7 cellular contexts compared by ENCODE assay signal in genomic region chr1:153648000-153648643, GRCh38. TPM values are rescaled to one million over a fixed set of nuclear protein-coding genes. Genes with fewer than 3 reads are reported as not detected.
A peak's percentile ranks its signal among the peaks of the same experiment; 100 is the strongest.
DNase-seq lines count a peak whose midpoint lies in the region; ATAC-seq and TF ChIP-seq lines count a peak whose summit lies in the region.
"Had no signal": no experiment of that assay in that cellular context is flagged by ENCODE, and none has a peak within 500 bp of the region (broad histone marks: within the 10 kb centered on the region; RNA-seq: fewer than 3 reads in every experiment).

No MANE protein-coding gene starts in this region.

- 86% methylated on average over 10 of the region's 10 CpGs for WGBS in SK-N-SH (ENCODE audit: low lambda C conversion rate)

- no peak for TF ChIP-seq RAD21 in SK-N-SH (IDR thresholded peaks at IDR 0.05; ENCODE audit: low read length)

- CTCF ChIA-PET in SK-N-SH (lab: Yijun Ruan, JAX) = interaction anchor here (0.8 to 1.5 kb wide), 5 partner anchors 11 to 80 kb away, joined by 3 to 4 read pairs (median 3); no protein-coding TSS in a partner anchor

- H3K4me3 Mint-ChIP-seq in brain = no peak overlapping the region

- TF ChIP-seq CTCF in SK-N-SH (IDR thresholded peaks at IDR 0.05) (no peak), brain (conservative IDR thresholded peaks at IDR 0.05) (no peak), osteoblast (IDR thresholded peaks at IDR 0.05; ENCODE audit: extremely low read depth, low read depth, low read length) (no peak), WERI-Rb-1 (IDR thresholded peaks at IDR 0.05; ENCODE audit: low read depth, low read length) (no peak)

- TF ChIP-seq EP300 in SK-N-SH (IDR thresholded peaks at IDR 0.05; ENCODE audit: borderline replicate concordance in 1 of 2, low read depth in 1 of 2, low read length in 1 of 2) = no peak

- H4K20me1 ChIP-seq in SK-N-SH (ENCODE audit: insufficient read depth) = no peaks in the 10 kb centered on the region
- peaks cover 16% of the 10 kb centered on the region for H4K20me1 ChIP-seq in osteoblast (ENCODE audit: insufficient read depth, low read length)

- in situ Hi-C loops in G401 (cut with HindIII; ENCODE audit: low sequenced_read_pairs) = no loop called here

- peaks cover 25% of the 10 kb centered on the region for H3K36me3 Mint-ChIP-seq in brain

- peak; percentile 26 for ATAC-seq in SK-N-SH treated with all-trans-retinoic acid at 6 μM for 48 hours

- no peaks in the 10 kb centered on the region for H3K9me3 ChIP-seq in SK-N-SH
- H3K9me3 ChIP-seq in osteoblast (ENCODE audit: low read depth, low read length) = no peaks in the 10 kb centered on the region
- H3K9me3 ChIP-seq in WERI-Rb-1 (ENCODE audit: severe bottlenecking) = peaks cover 2% of the 10 kb centered on the region
- H3K9me3 ChIP-seq: tibial artery had no signal

- no peak overlapping the region for H3K9ac ChIP-seq in SK-N-SH

- peaks cover 22% of the 10 kb centered on the region for H3F3A ChIP-seq in SK-N-SH (replicated peaks; ENCODE audit: insufficient read depth)

- peaks cover 0 to 3% (median 0%) of the 10 kb centered on the region in 5 experiments for H3K9me3 Mint-ChIP-seq in brain

- H3K4me1 Mint-ChIP-seq in brain = peaks cover 16% of the 10 kb centered on the region

- H3K27ac ChIP-seq in SK-N-SH (ENCODE audit: low read depth in 2 of 2, low read length in 1 of 2) (no peak overlapping the region), osteoblast (ENCODE audit: low read depth, low read length) (no peak overlapping the region), WERI-Rb-1 (no peak overlapping the region)

- H3K4me1 ChIP-seq in SK-N-SH (ENCODE audit: control insufficient read depth in 1 of 2, insufficient read depth in 2 of 2, low read depth in 1 of 2, low read length in 1 of 2) (peaks cover 0 to 10% of the 10 kb centered on the region in 2 experiments; a peak in 1 of 4 replicates), osteoblast (ENCODE audit: insufficient read depth, low read length) (peaks cover 7% of the 10 kb centered on the region)

- DNase-seq in SK-N-SH (no peak), osteoblast (ENCODE audit: insufficient read length, low spot score, missing footprints) (peak; percentile 48), WERI-Rb-1 (no peak), G401 (ENCODE audit: low spot score) (no peak)

- peaks cover 8% of the 10 kb centered on the region; the same call in 1 of the 2 replicates for H3K79me2 ChIP-seq in SK-N-SH (ENCODE audit: insufficient read depth)
- peaks cover 6% of the 10 kb centered on the region for H3K79me2 ChIP-seq in osteoblast (ENCODE audit: insufficient read depth, low read length)

- H3K27me3 ChIP-seq in SK-N-SH (ENCODE audit: insufficient read depth) (no peaks in the 10 kb centered on the region), osteoblast (ENCODE audit: insufficient read depth, low read length) (no peaks in the 10 kb centered on the region), WERI-Rb-1 (ENCODE audit: insufficient read depth, low read depth, severe bottlenecking) (no peaks in the 10 kb centered on the region)
- H3K27me3 ChIP-seq: tibial artery had no signal

- H3K36me3 ChIP-seq in SK-N-SH (replicated peaks in 1 of 2; ENCODE audit: control insufficient read depth in 1 of 2, insufficient read depth in 2 of 2, low read length in 1 of 2) = peaks cover 31 to 35% of the 10 kb centered on the region in 2 experiments
- peaks cover 29% of the 10 kb centered on the region for H3K36me3 ChIP-seq in osteoblast (ENCODE audit: insufficient read depth, low read length)
- peaks cover 46% of the 10 kb centered on the region for H3K36me3 ChIP-seq in WERI-Rb-1

- H2AFZ ChIP-seq in SK-N-SH (ENCODE audit: low read depth) = no peak overlapping the region
- no peak overlapping the region for H2AFZ ChIP-seq in osteoblast (ENCODE audit: low read length)

- POLR2A ChIA-PET in SK-N-SH (lab: Yijun Ruan, JAX) = interaction anchor here (1.0 to 6.4 kb wide), 3 partner anchors 8 to 14 kb away, joined by 4 to 32 read pairs (median 5); partner anchors contain the start of gene CHTOP

- H3K9me2 ChIP-seq in SK-N-SH = no peaks in the 10 kb centered on the region

- no peak overlapping the region for H3K4me3 ChIP-seq in SK-N-SH (ENCODE audit: low read depth in 2 of 2, low read length in 1 of 2)
- no peak overlapping the region for H3K4me3 ChIP-seq in osteoblast (ENCODE audit: insufficient read depth, low read length)
- no peak overlapping the region for H3K4me3 ChIP-seq in WERI-Rb-1 (ENCODE audit: low read depth, low read length)
- H3K4me3 ChIP-seq: tibial artery had no signal

- H3K27me3 Mint-ChIP-seq in brain = peaks cover 3% of the 10 kb centered on the region

- no peak overlapping the region for H3K4me2 ChIP-seq in SK-N-SH
- no peak overlapping the region for H3K4me2 ChIP-seq in osteoblast (ENCODE audit: insufficient read depth, low read length)

- H3K27ac Mint-ChIP-seq in brain = peak overlapping the region in 4 of 5 experiments; percentile 67 to 94 (median 83)

TF ChIP-seq in SK-N-SH treated with all-trans-retinoic acid at 6 μM for 48 hours, 23 proteins besides CTCF, POLR2A, EP300 and RAD21:
- no peak for TF ChIP-seq PPARA (CRISPR knock-in tag; IDR thresholded peaks at IDR 0.05; ENCODE audit: borderline replicate concordance)
- TF ChIP-seq OSR1 (CRISPR knock-in tag; IDR thresholded peaks at IDR 0.05) = no peak
- TF ChIP-seq ISL1 (CRISPR knock-in tag; IDR thresholded peaks at IDR 0.05) = no peak
- no peak for TF ChIP-seq BACH2 (CRISPR knock-in tag; IDR thresholded peaks at IDR 0.05; ENCODE audit: borderline replicate concordance)

TF ChIP-seq in SK-N-SH, 30 proteins besides CTCF, POLR2A, EP300 and RAD21 (continues in another document):
- TF ChIP-seq SMC3 (IDR thresholded peaks at IDR 0.05; ENCODE audit: low read depth, low read length) (no peak), MEF2A (IDR thresholded peaks at IDR 0.05; ENCODE audit: borderline replicate concordance, low read depth) (no peak), FOSL2 (IDR thresholded peaks at IDR 0.05; ENCODE audit: borderline replicate concordance, low read depth) (no peak), MXI1 (IDR thresholded peaks at IDR 0.05; ENCODE audit: low read depth, low read length) (no peak), IRF3 (IDR thresholded peaks at IDR 0.05; ENCODE audit: low read depth, low read length) (no peak), USF1 (IDR thresholded peaks at IDR 0.05; ENCODE audit: borderline replicate concordance, low read depth) (no peak), EZH2phosphoT487 (IDR thresholded peaks at IDR 0.05; ENCODE audit: borderline replicate concordance, low read depth) (no peak)

RNA-seq across cellular contexts. Expression of gene SNAPIN, which starts 10.4 kb away (rescaled TPM):
- polyA plus RNA-seq in SK-N-SH (2012; rRNA removed) = 57.6 and 61.7 TPM in 2 replicates
- 56.7 and 57.6 TPM in 2 replicates for polyA plus RNA-seq in SK-N-SH (2012; cell fraction: cytosol; rRNA removed)
- polyA plus RNA-seq in SK-N-SH (2012; cell fraction: nucleus; rRNA removed) = 41.7 and 45.5 TPM in 2 replicates
- polyA plus RNA-seq in brain (ENCODE audit: insufficient read depth, low read depth, low replicate concordance) = 72.3 TPM
- total RNA-seq in osteoblast = 53.6 TPM in 2 replicates
- 49.8 and 58.2 TPM in 2 replicates for total RNA-seq in G401 (2014; rRNA removed; shearing (Covaris generic))

RNA-seq across cellular contexts. Expression of gene CHTOP, which starts 14.3 kb away (rescaled TPM):
- polyA plus RNA-seq in SK-N-SH (2012; rRNA removed) (76.7 and 84.9 TPM in 2 replicates), brain (ENCODE audit: insufficient read depth, low read depth, low replicate concordance) (85.1 TPM)
- polyA plus RNA-seq in SK-N-SH (2012; cell fraction: cytosol; rRNA removed) = 63.8 and 71.2 TPM in 2 replicates
- polyA plus RNA-seq in SK-N-SH (2012; cell fraction: nucleus; rRNA removed) = 96.8 and 111 TPM in 2 replicates
- total RNA-seq in osteoblast = 38.9 and 40.9 TPM in 2 replicates
- 42.5 and 66.4 TPM in 2 replicates for total RNA-seq in G401 (2014; rRNA removed; shearing (Covaris generic))

RNA-seq across cellular contexts. Expression of gene S100A1, which starts 19.9 kb away (rescaled TPM):
- polyA plus RNA-seq in SK-N-SH (2012; rRNA removed) (0.18 TPM in 1 of 2 replicates, not detected in the other), brain (ENCODE audit: insufficient read depth, low read depth, low replicate concordance) (570 TPM)
- polyA plus RNA-seq in SK-N-SH (2012; cell fraction: cytosol; rRNA removed) = 0.10 and 0.14 TPM in 2 replicates
- 0.11 and 0.21 TPM in 2 replicates for polyA plus RNA-seq in SK-N-SH (2012; cell fraction: nucleus; rRNA removed)
- 0.29 TPM in 1 of 2 replicates, not detected in the other for total RNA-seq in osteoblast
- total RNA-seq in G401 (2014; rRNA removed; shearing (Covaris generic)) = 132 and 195 TPM in 2 replicates

RNA-seq across cellular contexts. Expression of gene S100A13, which starts 20.8 kb away (rescaled TPM):
- polyA plus RNA-seq in SK-N-SH (2012; rRNA removed) (12.3 and 17.1 TPM in 2 replicates), brain (ENCODE audit: insufficient read depth, low read depth, low replicate concordance) (198 TPM)
- polyA plus RNA-seq in SK-N-SH (2012; cell fraction: cytosol; rRNA removed) = 11.4 and 14.2 TPM in 2 replicates
- 41.5 and 44.3 TPM in 2 replicates for polyA plus RNA-seq in SK-N-SH (2012; cell fraction: nucleus; rRNA removed)
- 121 and 165 TPM in 2 replicates for total RNA-seq in osteoblast
- 111 and 239 TPM in 2 replicates for total RNA-seq in G401 (2014; rRNA removed; shearing (Covaris generic))

RNA-seq across cellular contexts. Expression of gene ILF2, which starts 22.7 kb away (rescaled TPM):
- polyA plus RNA-seq in SK-N-SH (2012; rRNA removed) (189 and 236 TPM in 2 replicates), brain (ENCODE audit: insufficient read depth, low read depth, low replicate concordance) (373 TPM)
- 221 and 224 TPM in 2 replicates for polyA plus RNA-seq in SK-N-SH (2012; cell fraction: cytosol; rRNA removed)
- polyA plus RNA-seq in SK-N-SH (2012; cell fraction: nucleus; rRNA removed) = 123 and 180 TPM in 2 replicates
- 130 and 142 TPM in 2 replicates for total RNA-seq in osteoblast
- 289 and 376 TPM in 2 replicates for total RNA-seq in G401 (2014; rRNA removed; shearing (Covaris generic))

Comparison
In these comparisons a context has a peak if more than half of its experiments do, and no peak if none do; other contexts are left out.
1. RNA of gene S100A1, which starts 19.9 kb away (total RNA-seq): 132 to 195 TPM in G401; 0.29 TPM in osteoblast; every median in the first group is over 100 times any median in the second.